ENCODE assay signal across 14 cellular contexts in genomic region chr18:23495723-23496440, GRCh38. TPM values are rescaled to one million over a fixed set of nuclear protein-coding genes. Genes with fewer than 3 reads are reported as not detected.
DNase-seq lines count a peak whose midpoint lies in the region; ATAC-seq and TF ChIP-seq lines count a peak whose summit lies in the region.
"Had no signal": no experiment of that assay in that cellular context is flagged by ENCODE, and none has a peak within 500 bp of the region (broad histone marks: within the 10 kb centered on the region; RNA-seq: fewer than 3 reads in every experiment).

No MANE protein-coding gene starts in this region.

- H3F3A ChIP-seq in OCI-LY1 (ENCODE audit: insufficient read depth, low read length): no peaks in the 10 kb centered on the region

- no peaks in the 10 kb centered on the region for H4K20me1 ChIP-seq in OCI-LY1 (ENCODE audit: insufficient read depth, low read length)

- H3K9me3 Mint-ChIP-seq in stimulated activated naive CD8-positive, alpha-beta T cell treated with anti-CD3 and anti-CD28 coated beads, Interleukin-15, Interleukin-2, amounts not matched to agents 100 ng/mL and 50 ng/mL, for 24 hours: no peaks in the 10 kb centered on the region
- H3K9me3 Mint-ChIP-seq in stimulated activated naive CD8-positive, alpha-beta T cell treated with anti-CD3 and anti-CD28 coated beads, Interleukin-15, amount 100 ng/mL, for 72 hours: no peaks in the 10 kb centered on the region

- H3K27me3 ChIP-seq in OCI-LY1 (ENCODE audit: insufficient read depth, low read length): no peaks in the 10 kb centered on the region
- no peaks in the 10 kb centered on the region for H3K27me3 ChIP-seq in foreskin keratinocyte

- no peaks in the 10 kb centered on the region for H3K27me3 Mint-ChIP-seq in stimulated activated naive CD8-positive, alpha-beta T cell treated with anti-CD3 and anti-CD28 coated beads, Interleukin-15, Interleukin-2, amounts not matched to agents 100 ng/mL and 50 ng/mL, for 24 hours
- no peaks in the 10 kb centered on the region for H3K27me3 Mint-ChIP-seq in stimulated activated naive CD8-positive, alpha-beta T cell treated with anti-CD3 and anti-CD28 coated beads, Interleukin-15, amount 100 ng/mL, for 72 hours
- H3K27me3 Mint-ChIP-seq: brain had no signal

- H3K9me3 ChIP-seq in OCI-LY1 (ENCODE audit: low read length): no peaks in the 10 kb centered on the region
- H3K9me3 ChIP-seq: thoracic aorta had no signal

- peak overlapping the region; percentile 33 for H3K27ac Mint-ChIP-seq in stimulated activated naive CD8-positive, alpha-beta T cell treated with anti-CD3 and anti-CD28 coated beads, Interleukin-15, Interleukin-2, amounts not matched to agents 100 ng/mL and 50 ng/mL, for 24 hours
- no peak overlapping the region for H3K27ac Mint-ChIP-seq in stimulated activated naive CD8-positive, alpha-beta T cell treated with anti-CD3 and anti-CD28 coated beads, Interleukin-15, amount 100 ng/mL, for 72 hours

- peak overlapping the region; percentile 94 for H3K27ac ChIP-seq in OCI-LY1 (ENCODE audit: low read depth, low read length, poor library complexity, severe bottlenecking)
- peak overlapping the region; percentile 29 for H3K27ac ChIP-seq in foreskin keratinocyte
- H3K27ac ChIP-seq: parathyroid adenoma, thoracic aorta had no signal

- peak overlapping the region; percentile 4 for H3K4me3 Mint-ChIP-seq in stimulated activated naive CD8-positive, alpha-beta T cell treated with anti-CD3 and anti-CD28 coated beads, Interleukin-15, Interleukin-2, amounts not matched to agents 100 ng/mL and 50 ng/mL, for 24 hours
- no peak overlapping the region for H3K4me3 Mint-ChIP-seq in stimulated activated naive CD8-positive, alpha-beta T cell treated with anti-CD3 and anti-CD28 coated beads, Interleukin-15, amount 100 ng/mL, for 72 hours

- peak overlapping the region; percentile 47 for H3K9ac ChIP-seq in OCI-LY1 (ENCODE audit: low read length)
- H3K9ac ChIP-seq: parathyroid adenoma had no signal

- H3K4me1 ChIP-seq in OCI-LY1 (ENCODE audit: insufficient read depth, low read length, severe bottlenecking): peaks cover 52% of the 10 kb centered on the region
- peaks cover 19% of the 10 kb centered on the region for H3K4me1 ChIP-seq in foreskin keratinocyte
- H3K4me1 ChIP-seq: parathyroid adenoma had no signal

- H3K79me2 ChIP-seq in OCI-LY1 (ENCODE audit: insufficient read depth, low read length): no peaks in the 10 kb centered on the region
- H3K79me2 ChIP-seq: parathyroid adenoma had no signal

- H3K4me2 ChIP-seq in OCI-LY1 (ENCODE audit: low read length): peak overlapping the region; percentile 45

- peak overlapping the region; percentile 15 for H2AFZ ChIP-seq in OCI-LY1 (ENCODE audit: low read length)
- H2AFZ ChIP-seq: parathyroid adenoma had no signal

- H3K36me3 ChIP-seq in OCI-LY1 (ENCODE audit: insufficient read depth, low read length): no peaks in the 10 kb centered on the region
- H3K36me3 ChIP-seq: thoracic aorta had no signal

- ATAC-seq in stimulated activated naive CD8-positive, alpha-beta T cell treated with anti-CD3 and anti-CD28 coated beads, Interleukin-15, amount 100 ng/mL, for 72 hours: no peak
- peak; percentile 65 for ATAC-seq in foreskin keratinocyte
- ATAC-seq in GM19351 (IDR thresholded peaks at IDR 0.05; ENCODE audit: unreplicated experiment): no peak
- no peak for ATAC-seq in HG02840 (IDR thresholded peaks at IDR 0.05; ENCODE audit: low FRiP score, unreplicated experiment)
- no peak for ATAC-seq in HG02884 (IDR thresholded peaks at IDR 0.05; ENCODE audit: unreplicated experiment)

- H3K9me2 ChIP-seq in OCI-LY1 (ENCODE audit: low read depth, low read length): no peaks in the 10 kb centered on the region

- DNase-seq in stimulated activated naive CD8-positive, alpha-beta T cell treated with anti-CD3 and anti-CD28 coated beads, Interleukin-15, amount 100 ng/mL, for 72 hours: no peak
- DNase-seq in foreskin keratinocyte (peak in 1 of 2 donors; percentile 73), NCI-H2171 (lab: John Stamatoyannopoulos, UW) (no peak)
- DNase-seq: activated naive CD4-positive, alpha-beta T cell; effector memory CD4-positive, alpha-beta T cell; foreskin fibroblast had no signal

- no peak for TF ChIP-seq CTCF in OCI-LY1 (IDR thresholded peaks at IDR 0.05; ENCODE audit: low read length)
- TF ChIP-seq CTCF in foreskin keratinocyte (conservative IDR thresholded peaks at IDR 0.05): no peak

- H3K36me3 Mint-ChIP-seq in stimulated activated naive CD8-positive, alpha-beta T cell treated with anti-CD3 and anti-CD28 coated beads, Interleukin-15, Interleukin-2, amounts not matched to agents 100 ng/mL and 50 ng/mL, for 24 hours (ENCODE audit: low read depth): no peaks in the 10 kb centered on the region
- H3K36me3 Mint-ChIP-seq: brain had no signal

- peaks cover 25% of the 10 kb centered on the region for H3K4me1 Mint-ChIP-seq in stimulated activated naive CD8-positive, alpha-beta T cell treated with anti-CD3 and anti-CD28 coated beads, Interleukin-15, Interleukin-2, amounts not matched to agents 100 ng/mL and 50 ng/mL, for 24 hours (ENCODE audit: low read depth)
- H3K4me1 Mint-ChIP-seq in stimulated activated naive CD8-positive, alpha-beta T cell treated with anti-CD3 and anti-CD28 coated beads, Interleukin-15, amount 100 ng/mL, for 72 hours: peaks cover 8% of the 10 kb centered on the region
- H3K4me1 Mint-ChIP-seq: brain had no signal

- H3K4me3 ChIP-seq in OCI-LY1 (ENCODE audit: low read depth, low read length, poor library complexity, severe bottlenecking): peak overlapping the region; percentile 42
- H3K4me3 ChIP-seq: thoracic aorta had no signal

RNA-seq across cellular contexts. Expression of gene RMC1, which starts 7.4 kb away (rescaled TPM):
- total RNA-seq in foreskin keratinocyte: 21.9 and 27.8 TPM in 2 replicates
- polyA plus RNA-seq in foreskin keratinocyte: 17.9 and 22.5 TPM in 2 replicates

RNA-seq across cellular contexts. Expression of gene RIOK3, which starts 42.8 kb away (rescaled TPM):
- 48.7 and 54.3 TPM in 2 replicates for total RNA-seq in foreskin keratinocyte
- 17.5 and 17.8 TPM in 2 replicates for polyA plus RNA-seq in foreskin keratinocyte
